Comparison of ENCODE assay signal across 18 cellular contexts in the genomic region with DNA sequence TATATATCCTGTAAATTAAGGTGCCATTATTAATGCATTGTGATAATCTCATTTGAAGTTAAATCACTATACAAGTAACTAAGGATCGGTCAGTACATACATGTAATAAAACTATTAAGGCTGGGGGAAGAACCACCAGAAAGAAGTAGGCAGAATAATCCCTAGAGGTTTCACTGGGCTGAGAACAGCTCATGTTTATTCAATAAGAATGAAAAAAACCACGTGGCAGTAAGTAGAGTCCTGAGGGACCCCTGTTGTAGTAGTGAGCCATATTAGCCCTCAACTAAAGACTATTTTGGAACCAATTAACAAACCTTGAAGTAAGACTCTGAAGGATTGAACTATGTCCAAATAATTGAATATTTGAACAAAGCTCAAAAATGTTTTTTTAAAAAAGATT. TPM values are rescaled to one million over a fixed set of nuclear protein-coding genes. Genes with fewer than 3 reads are reported as not detected.
DNase-seq lines count a peak whose midpoint lies in the region; ATAC-seq and TF ChIP-seq lines count a peak whose summit lies in the region.
"Had no signal": no experiment of that assay in that cellular context is flagged by ENCODE, and none has a peak within 500 bp of the region (broad histone marks: within the 10 kb centered on the region; RNA-seq: fewer than 3 reads in every experiment).

No MANE protein-coding gene starts in this region.

- H3K79me2 ChIP-seq in osteoblast (ENCODE audit: insufficient read depth, low read length) = peaks cover 75% of the 10 kb centered on the region

- no peak for DNase-seq in activated B cell treated with CpG ODN at 0.5 μM for 24 hours
- DNase-seq in fibroblast of mammary gland (ENCODE audit: low read depth) = peak; percentile 75
- DNase-seq in osteoblast (ENCODE audit: insufficient read length, low spot score, missing footprints) = peak; percentile 43
- DNase-seq in thoracic aorta (ENCODE audit: low spot score) = no peak
- DNase-seq in CD8-positive, alpha-beta memory T cell = no peak
- no peak for DNase-seq in right atrium auricular region (ENCODE audit: low spot score)
- no peak for DNase-seq in NCI-H1092 (lab: John Stamatoyannopoulos, UW)
- DNase-seq: AML-193; CD4-positive, alpha-beta T cell; DMS53; DND-41; EL; H9 had no signal

- H3K9me3 Mint-ChIP-seq in activated B cell treated with CpG ODN at 0.5 μM for 24 hours = no peaks in the 10 kb centered on the region
- no peaks in the 10 kb centered on the region for H3K9me3 Mint-ChIP-seq in CD8-positive, alpha-beta memory T cell
- H3K9me3 Mint-ChIP-seq: CD4-positive, alpha-beta T cell; H9 had no signal

- POLR2A ChIA-PET in activated B cell treated with CpG ODN at 0.5 μM for 24 hours (lab: Charles Lee) = no interaction called here
- POLR2A ChIA-PET in CD8-positive, alpha-beta memory T cell (lab: Charles Lee) = no interaction called here

- H3K27ac ChIP-seq in osteoblast (ENCODE audit: low read depth, low read length) (no peak overlapping the region), thoracic aorta (peak overlapping the region; percentile 10 to 23), right atrium auricular region (no peak overlapping the region)
- H3K27ac ChIP-seq in CD8-positive, alpha-beta memory T cell (ENCODE audit: low read depth, low read length) = no peak overlapping the region
- H3K27ac ChIP-seq: C4-2B had no signal

- H3K4me1 ChIP-seq in osteoblast (ENCODE audit: insufficient read depth, low read length) (peaks cover 27% of the 10 kb centered on the region), thoracic aorta (ENCODE audit: control insufficient read depth in 1 of 2, low read depth in 2 of 2) (peaks cover 15 to 28% of the 10 kb centered on the region in 2 donors), right atrium auricular region (peaks cover 0 to 6% of the 10 kb centered on the region in 2 donors)
- no peaks in the 10 kb centered on the region for H3K4me1 ChIP-seq in CD8-positive, alpha-beta memory T cell (ENCODE audit: insufficient read depth, low read length)

- peak; percentile 62 for ATAC-seq in activated B cell treated with CpG ODN at 0.5 μM for 24 hours (ENCODE audit: low read depth)
- ATAC-seq in thoracic aorta (ENCODE audit: insufficient number of reproducible peaks, low FRiP score, low read depth) = no peak
- ATAC-seq: GM12878 had no signal

- intact Hi-C loops in activated B cell treated with CpG ODN at 0.5 μM for 24 hours (cut with micrococcal nuclease) = no loop called here

- H3K27ac Mint-ChIP-seq in activated B cell treated with CpG ODN at 0.5 μM for 24 hours = no peak overlapping the region
- H3K27ac Mint-ChIP-seq in CD8-positive, alpha-beta memory T cell = no peak overlapping the region
- H3K27ac Mint-ChIP-seq: CD4-positive, alpha-beta T cell; H9 had no signal

- peaks cover 79% of the 10 kb centered on the region for H3K36me3 Mint-ChIP-seq in activated B cell treated with CpG ODN at 0.5 μM for 24 hours (ENCODE audit: low read depth)
- H3K36me3 Mint-ChIP-seq in CD8-positive, alpha-beta memory T cell = peaks cover 3 to 56% (median 22%) of the 10 kb centered on the region in 3 donors

- H3K4me2 ChIP-seq in osteoblast (ENCODE audit: insufficient read depth, low read length) = no peak overlapping the region

- no peak overlapping the region for H3K4me3 ChIP-seq in fibroblast of mammary gland (ENCODE audit: control insufficient read depth, low read depth, low read length)
- H3K4me3 ChIP-seq in osteoblast (ENCODE audit: insufficient read depth, low read length) = no peak overlapping the region
- no peak overlapping the region for H3K4me3 ChIP-seq in thoracic aorta
- H3K4me3 ChIP-seq in CD8-positive, alpha-beta memory T cell (ENCODE audit: low read length) = no peak overlapping the region
- H3K4me3 ChIP-seq in right atrium auricular region = no peak overlapping the region
- H3K4me3 ChIP-seq: GM12878 had no signal

- H3K36me3 ChIP-seq in osteoblast (ENCODE audit: insufficient read depth, low read length) (peaks cover 48% of the 10 kb centered on the region), thoracic aorta (peaks cover 27% of the 10 kb centered on the region), right atrium auricular region (peaks cover 32% of the 10 kb centered on the region)
- H3K36me3 ChIP-seq in CD8-positive, alpha-beta memory T cell (ENCODE audit: insufficient read depth, low read length) = peaks cover 13% of the 10 kb centered on the region

- TF ChIP-seq CTCF in activated B cell treated with CpG ODN at 0.5 μM for 24 hours (IDR thresholded peaks at IDR 0.05) (no peak), fibroblast of mammary gland (conservative IDR thresholded peaks at IDR 0.05; ENCODE audit: control insufficient read depth, insufficient read depth, low read depth, low read length) (no peak), osteoblast (IDR thresholded peaks at IDR 0.05; ENCODE audit: extremely low read depth, low read depth, low read length) (no peak), thoracic aorta (IDR thresholded peaks at IDR 0.05) (no peak), right atrium auricular region (IDR thresholded peaks at IDR 0.05) (no peak)

- no peaks in the 10 kb centered on the region for H3K27me3 Mint-ChIP-seq in activated B cell treated with CpG ODN at 0.5 μM for 24 hours
- H3K27me3 Mint-ChIP-seq in CD8-positive, alpha-beta memory T cell = no peaks in the 10 kb centered on the region
- H3K27me3 Mint-ChIP-seq: CD4-positive, alpha-beta T cell had no signal

- CTCF ChIA-PET in activated B cell treated with CpG ODN at 0.5 μM for 24 hours (lab: Charles Lee) = interaction anchor here (1.4 kb wide), 1 partner anchor 24 kb away, joined by 3 read pairs; no protein-coding TSS in a partner anchor
- CTCF ChIA-PET in CD8-positive, alpha-beta memory T cell (lab: Charles Lee) = no interaction called here

- H3K27me3 ChIP-seq in osteoblast (ENCODE audit: insufficient read depth, low read length) = no peaks in the 10 kb centered on the region
- no peaks in the 10 kb centered on the region for H3K27me3 ChIP-seq in thoracic aorta (replicated peaks; ENCODE audit: insufficient read depth)
- no peaks in the 10 kb centered on the region for H3K27me3 ChIP-seq in CD8-positive, alpha-beta memory T cell (ENCODE audit: insufficient read depth, low read length, poor library complexity, severe bottlenecking)
- no peaks in the 10 kb centered on the region for H3K27me3 ChIP-seq in right atrium auricular region

- H3K4me3 Mint-ChIP-seq in activated B cell treated with CpG ODN at 0.5 μM for 24 hours = no peak overlapping the region
- H3K4me3 Mint-ChIP-seq in CD8-positive, alpha-beta memory T cell = no peak overlapping the region
- H3K4me3 Mint-ChIP-seq: CD4-positive, alpha-beta T cell; H9 had no signal

- H4K20me1 ChIP-seq in osteoblast (ENCODE audit: insufficient read depth, low read length) = peaks cover 4% of the 10 kb centered on the region

- H3K9me3 ChIP-seq in osteoblast (ENCODE audit: low read depth, low read length) (no peaks in the 10 kb centered on the region), thoracic aorta (no peaks in the 10 kb centered on the region), right atrium auricular region (no peaks in the 10 kb centered on the region)
- H3K9me3 ChIP-seq in CD8-positive, alpha-beta memory T cell (ENCODE audit: low read length) = no peaks in the 10 kb centered on the region

- peaks cover 8% of the 10 kb centered on the region for H3K4me1 Mint-ChIP-seq in activated B cell treated with CpG ODN at 0.5 μM for 24 hours
- H3K4me1 Mint-ChIP-seq in CD8-positive, alpha-beta memory T cell = no peaks in the 10 kb centered on the region
- H3K4me1 Mint-ChIP-seq: H9 had no signal

- H2AFZ ChIP-seq in osteoblast (ENCODE audit: low read length) = no peak overlapping the region

RNA-seq across cellular contexts. Expression of a gene that starts 46.9 kb away (rescaled TPM):
- not detected in 2 replicates for total RNA-seq in activated B cell treated with CpG ODN at 0.5 μM for 24 hours
- total RNA-seq in osteoblast = not detected in 2 replicates
- total RNA-seq in thoracic aorta = not detected
- total RNA-seq in CD8-positive, alpha-beta memory T cell = not detected
- not detected for polyA plus RNA-seq in CD8-positive, alpha-beta memory T cell
- not detected for total RNA-seq in right atrium auricular region
- total RNA-seq: CD4-positive, alpha-beta T cell; G401; GM12878; H1; H9 had no signal
- polyA plus RNA-seq: BJ, GM12878, H1 had no signal

Comparison
In these comparisons a context has a peak if more than half of its experiments do, and no peak if none do; other contexts are left out.
1. DNase-seq: peak in fibroblast of mammary gland (single experiment) and osteoblast (single experiment); none in activated B cell treated with CpG ODN at 0.5 μM for 24 hours (single experiment), thoracic aorta (single experiment), CD8-positive, alpha-beta memory T cell (0 of 5), right atrium auricular region (single experiment) and NCI-H1092 (single experiment).
2. H3K27ac ChIP-seq: peak in thoracic aorta (2 of 2); none in osteoblast (single experiment), CD8-positive, alpha-beta memory T cell (single experiment) and right atrium auricular region (0 of 2).